In genomic region chr15:33553157-33553556, GRCh38 we compare ENCODE assay signal across 27 cellular contexts.
"Had no signal": no experiment of that assay in that cellular context is flagged by ENCODE, and none has a peak within 500 bp of the region (broad histone marks: within the 10 kb centered on the region; RNA-seq: fewer than 3 reads in every experiment).

No MANE protein-coding gene starts in this region.

- H3K9me3 ChIP-seq: colonic mucosa, gastrocnemius medialis, lower lobe of right lung, mucosa of descending colon had no signal

- ATAC-seq: effector memory CD8-positive, alpha-beta T cell; esophagus mucosa; gastrocnemius medialis; heart right ventricle; left cardiac atrium; left lung; left ventricle myocardium superior; lower lobe of right lung; mucosa of descending colon had no signal

- H3K27me3 ChIP-seq: colonic mucosa, gastrocnemius medialis, heart right ventricle, left lung had no signal

- H3K27me3 Mint-ChIP-seq: dendritic cell treated with granulocyte-macrophage colony-stimulating factor and Interleukin-4, amounts not matched to agents 40 ng/mL and 50 ng/mL, for 4 days; effector memory CD8-positive, alpha-beta T cell had no signal

- H3K27ac ChIP-seq: colonic mucosa, epithelial cell of prostate, gastrocnemius medialis, heart right ventricle, left lung, lower lobe of right lung had no signal

- H3K36me3 ChIP-seq: colonic mucosa, gastrocnemius medialis, heart right ventricle, left lung, lower lobe of right lung had no signal

- H3K4me3 Mint-ChIP-seq: dendritic cell treated with granulocyte-macrophage colony-stimulating factor and Interleukin-4, amounts not matched to agents 40 ng/mL and 50 ng/mL, for 4 days; effector memory CD8-positive, alpha-beta T cell; endodermal cell; mesothelial cell of epicardium had no signal

- H3K36me3 Mint-ChIP-seq: mesothelial cell of epicardium had no signal

- H3K4me1 ChIP-seq: colonic mucosa, gastrocnemius medialis, heart right ventricle, left lung, lower lobe of right lung had no signal

- H3K9me3 Mint-ChIP-seq: dendritic cell treated with granulocyte-macrophage colony-stimulating factor and Interleukin-4, amounts not matched to agents 40 ng/mL and 50 ng/mL, for 4 days; endodermal cell; mesothelial cell of epicardium had no signal

- DNase-seq: cerebellar nuclear complex; colonic mucosa; cortex of kidney; effector CD8-positive, alpha-beta T cell; effector memory CD8-positive, alpha-beta T cell; endodermal cell; erythroblast; foreskin fibroblast; foreskin melanocyte; gastrocnemius medialis; glutamatergic neuron; head of caudate nucleus; heart right ventricle; hippocampal formation; left cardiac atrium; left lung; left ventricle myocardium superior; lower lobe of right lung; mesenchymal stem cell; mucosa of descending colon had no signal

- H3K4me3 ChIP-seq: colonic mucosa, gastrocnemius medialis, heart right ventricle, left lung, lower lobe of right lung, mucosa of descending colon had no signal

- H3K27ac Mint-ChIP-seq: dendritic cell treated with granulocyte-macrophage colony-stimulating factor and Interleukin-4, amounts not matched to agents 40 ng/mL and 50 ng/mL, for 4 days; effector memory CD8-positive, alpha-beta T cell; endodermal cell; mesothelial cell of epicardium had no signal

- H3K4me1 Mint-ChIP-seq: endodermal cell, mesothelial cell of epicardium had no signal

- FAIRE-seq: endometrium, islet of Langerhans, keratinocyte had no signal
